In the genomic region with DNA sequence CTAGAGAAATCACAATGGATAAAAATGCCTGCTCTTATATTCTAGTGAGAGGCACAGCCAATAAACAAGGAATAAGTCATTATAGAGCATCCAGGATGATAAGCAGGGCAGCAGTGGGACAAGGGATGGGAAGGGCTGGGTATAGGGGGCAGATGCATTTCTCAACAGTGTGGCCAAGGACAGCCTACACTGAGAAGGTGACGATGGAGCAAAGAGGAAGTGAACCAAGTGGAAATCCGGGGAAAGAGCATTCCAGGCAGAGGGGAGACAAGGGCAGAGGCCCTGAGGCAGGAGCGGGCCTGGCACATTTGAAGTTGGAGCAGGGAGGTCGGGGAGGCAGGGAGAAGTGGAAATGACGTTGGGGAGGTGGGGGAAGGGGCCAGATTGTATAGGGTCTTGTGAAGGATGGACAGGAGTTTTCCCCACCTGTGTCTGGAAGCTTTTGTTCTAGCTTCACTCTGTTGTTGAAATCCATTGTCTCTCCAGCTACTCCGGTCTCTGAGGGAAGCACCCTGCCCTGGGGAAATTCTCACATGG, we compare ENCODE assay signal across 10 cellular contexts.
"Had no signal": no experiment of that assay in that cellular context is flagged by ENCODE, and none has a peak within 500 bp of the region (broad histone marks: within the 10 kb centered on the region; RNA-seq: fewer than 3 reads in every experiment).

No MANE protein-coding gene starts in this region.

- H3K27ac ChIP-seq: heart left ventricle, pancreas, skin epidermis had no signal

- H3K9me3 Mint-ChIP-seq: activated T-cell treated with anti-CD3 and anti-CD28 coated beads, Interleukin-2, amount 50 U/mL, for 24 hours had no signal

- H3K9me3 ChIP-seq: heart left ventricle, pancreas had no signal

- ATAC-seq: activated CD4-positive, CD25-positive, alpha-beta regulatory T cell treated with anti-CD3 and anti-CD28 coated beads, Interleukin-2, amount 50 U/mL, for 24 hours; left lobe of liver had no signal

- H3K36me3 ChIP-seq: heart left ventricle, pancreas had no signal

- FAIRE-seq: pancreas had no signal

- H3K4me3 Mint-ChIP-seq: activated T-cell treated with anti-CD3 and anti-CD28 coated beads, Interleukin-2, amount 50 U/mL, for 24 hours had no signal

- H3K27me3 ChIP-seq: pancreas had no signal

- DNase-seq: activated gamma-delta T cell; activated T-cell treated with anti-CD3 and anti-CD28 coated beads, Interleukin-2, amount 50 U/mL, for 24 hours; aorta; foreskin melanocyte; heart left ventricle; pancreas; T-helper 2 cell had no signal

- H3K4me3 ChIP-seq: heart left ventricle, pancreas, skin epidermis had no signal
